In the genomic region with DNA sequence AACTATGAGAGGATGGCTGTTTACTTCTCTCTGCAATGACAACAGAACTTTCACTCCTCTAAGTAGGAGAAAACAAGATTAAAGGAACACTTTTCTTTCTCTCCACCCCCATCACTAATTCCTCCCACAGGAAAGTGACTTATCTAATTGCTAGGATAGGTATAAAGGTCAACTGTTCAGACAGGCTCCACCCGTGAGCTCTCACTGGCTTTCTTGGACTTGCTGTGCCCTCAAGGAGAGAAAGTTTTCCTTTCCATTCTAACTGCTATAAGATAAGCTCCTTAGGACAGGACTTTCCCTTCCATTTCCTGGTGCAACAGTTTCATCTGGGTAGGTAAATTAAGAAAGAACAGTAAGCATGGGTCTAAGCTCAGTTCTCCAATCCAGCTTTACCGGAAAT, we compare ENCODE assay signal across 1 cellular context.
TF ChIP-seq lines count a peak whose summit lies in the region.

No MANE protein-coding gene starts in this region.

TF ChIP-seq in HEK293, 187 proteins besides CTCF, POLR2A, EP300 and RAD21 (continued from another document):
- TF ChIP-seq ZNF2 (tag by site-specific recombination; IDR thresholded peaks at IDR 0.05) (no peak), BCL11B (tag by site-specific recombination; IDR thresholded peaks at IDR 0.05; ENCODE audit: low read depth) (no peak), REPIN1 (tag by site-specific recombination; IDR thresholded peaks at IDR 0.05; ENCODE audit: low read depth) (no peak), PRDM1 (tag by site-specific recombination; IDR thresholded peaks at IDR 0.05) (peak; percentile 96), ZNF623 (tag by site-specific recombination; IDR thresholded peaks at IDR 0.05) (no peak), ZFP41 (tag by site-specific recombination; IDR thresholded peaks at IDR 0.05; ENCODE audit: borderline replicate concordance) (no peak), ZNF133 (tag by site-specific recombination; IDR thresholded peaks at IDR 0.05) (no peak), ZNF529 (tag by site-specific recombination; IDR thresholded peaks at IDR 0.05; ENCODE audit: insufficient replicate concordance) (no peak), ZNF114 (tag by site-specific recombination; IDR thresholded peaks at IDR 0.05) (no peak), ZNF560 (tag by site-specific recombination; IDR thresholded peaks at IDR 0.05; ENCODE audit: borderline replicate concordance) (no peak), ZSCAN5A (tag by site-specific recombination; IDR thresholded peaks at IDR 0.05) (no peak), ZNF433 (tag by site-specific recombination; IDR thresholded peaks at IDR 0.05; ENCODE audit: low read depth) (no peak), ZNF18 (tag by site-specific recombination; IDR thresholded peaks at IDR 0.05) (no peak)
- TF ChIP-seq, protein P1, sequence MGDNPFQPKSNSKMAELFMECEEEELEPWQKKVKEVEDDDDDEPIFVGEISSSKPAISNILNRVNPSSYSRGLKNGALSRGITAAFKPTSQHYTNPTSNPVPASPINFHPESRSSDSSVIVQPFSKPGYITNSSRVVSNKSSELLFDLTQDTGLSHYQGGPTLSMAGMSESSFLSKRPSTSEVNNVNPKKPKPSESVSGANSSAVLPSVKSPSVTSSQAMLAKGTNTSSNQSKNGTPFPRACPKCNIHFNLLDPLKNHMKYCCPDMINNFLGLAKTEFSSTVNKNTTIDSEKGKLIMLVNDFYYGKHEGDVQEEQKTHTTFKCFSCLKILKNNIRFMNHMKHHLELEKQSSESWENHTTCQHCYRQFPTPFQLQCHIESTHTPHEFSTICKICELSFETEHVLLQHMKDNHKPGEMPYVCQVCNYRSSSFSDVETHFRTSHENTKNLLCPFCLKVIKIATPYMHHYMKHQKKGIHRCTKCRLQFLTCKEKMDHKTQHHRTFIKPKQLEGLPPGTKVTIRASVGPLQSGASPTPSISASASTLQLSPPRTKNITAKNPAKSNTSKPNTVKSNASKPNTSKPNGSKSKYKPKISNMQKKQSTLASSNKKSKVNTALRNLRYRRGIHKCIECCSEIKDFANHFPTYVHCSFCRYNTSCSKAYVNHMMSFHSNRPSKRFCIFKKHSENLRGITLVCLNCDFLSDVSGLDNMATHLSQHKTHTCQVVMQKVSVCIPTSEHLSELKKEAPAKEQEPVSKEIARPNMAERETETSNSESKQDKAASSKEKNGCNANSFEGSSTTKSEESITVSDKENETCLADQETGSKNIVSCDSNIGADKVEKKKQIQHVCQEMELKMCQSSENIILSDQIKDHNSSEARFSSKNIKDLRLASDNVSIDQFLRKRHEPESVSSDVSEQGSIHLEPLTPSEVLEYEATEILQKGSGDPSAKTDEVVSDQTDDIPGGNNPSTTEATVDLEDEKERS (tag by site-specific recombination; IDR thresholded peaks at IDR 0.05), result no peak
